8 cellular contexts compared by ENCODE assay signal in the genomic region with DNA sequence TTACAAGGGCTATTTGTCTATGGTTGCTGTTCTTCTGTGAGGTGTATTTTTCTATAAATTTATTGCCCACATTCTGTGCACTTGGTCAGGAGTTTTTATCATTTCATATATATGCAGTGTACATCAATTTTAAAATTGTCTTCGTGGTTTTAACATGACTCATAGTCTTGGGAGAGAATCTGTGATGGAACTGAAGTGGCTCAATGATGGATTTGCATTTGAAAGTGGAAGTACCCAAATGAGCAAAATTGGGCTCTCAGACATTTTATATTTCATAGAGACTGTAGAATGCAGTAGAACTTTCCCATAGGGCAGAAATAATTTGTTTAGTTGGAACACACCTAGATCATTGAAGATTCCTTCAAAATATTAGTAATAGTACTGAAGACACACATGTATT.
DNase-seq lines count a peak whose midpoint lies in the region; ATAC-seq lines count a peak whose summit lies in the region.

No MANE protein-coding gene starts in this region.

- H3K27me3 Mint-ChIP-seq in activated naive CD8-positive, alpha-beta T cell treated with anti-CD3 and anti-CD28 coated beads, Interleukin-2, amount 50 U/mL, for 24 hours: no peaks in the 10 kb centered on the region

- peaks cover 20% of the 10 kb centered on the region for H3K36me3 Mint-ChIP-seq in activated naive CD8-positive, alpha-beta T cell treated with anti-CD3 and anti-CD28 coated beads, Interleukin-2, amount 50 U/mL, for 24 hours (ENCODE audit: low read depth)

- DNase-seq in CD1c-positive myeloid dendritic cell (ENCODE audit: extremely low spot score) (peak; percentile 44), NCI-H2227 treated with DMSO at 0.1 percent for 48 hours (lab: John Stamatoyannopoulos, UW) (no peak), inferior parietal cortex (ENCODE audit: extremely low spot score) (no peak), HuH-7.5 (ENCODE audit: low spot score) (no peak)
- no peak for DNase-seq in activated naive CD8-positive, alpha-beta T cell treated with anti-CD3 and anti-CD28 coated beads, Interleukin-2, amount 50 U/mL, for 24 hours
- DNase-seq in stimulated activated CD4-positive, alpha-beta T cell treated with anti-CD3 and anti-CD28 coated beads, Interleukin-4, amount 100 ng/mL, for 24 hours: no peak

- H3K9me3 Mint-ChIP-seq in activated naive CD8-positive, alpha-beta T cell treated with anti-CD3 and anti-CD28 coated beads, Interleukin-2, amount 50 U/mL, for 24 hours: no peaks in the 10 kb centered on the region

- peaks cover 43% of the 10 kb centered on the region for H3K4me1 Mint-ChIP-seq in activated naive CD8-positive, alpha-beta T cell treated with anti-CD3 and anti-CD28 coated beads, Interleukin-2, amount 50 U/mL, for 24 hours

- ATAC-seq in GM21360 (IDR thresholded peaks at IDR 0.05; ENCODE audit: unreplicated experiment) (peak; percentile 37), HG03571 (IDR thresholded peaks at IDR 0.05; ENCODE audit: unreplicated experiment) (peak; percentile 35)
- ATAC-seq in activated naive CD8-positive, alpha-beta T cell treated with anti-CD3 and anti-CD28 coated beads, Interleukin-2, amount 50 U/mL, for 24 hours: peak; percentile 48

- H3K27ac Mint-ChIP-seq in activated naive CD8-positive, alpha-beta T cell treated with anti-CD3 and anti-CD28 coated beads, Interleukin-2, amount 50 U/mL, for 24 hours: peak overlapping the region; percentile 3

- peak overlapping the region; percentile 42 for H3K4me3 Mint-ChIP-seq in activated naive CD8-positive, alpha-beta T cell treated with anti-CD3 and anti-CD28 coated beads, Interleukin-2, amount 50 U/mL, for 24 hours
